ENCODE assay signal across 8 cellular contexts in genomic region chr10:102712843-102713242, GRCh38. TPM values are rescaled to one million over a fixed set of nuclear protein-coding genes. Genes with fewer than 3 reads are reported as not detected.
A peak's percentile ranks its signal among the peaks of the same experiment; 100 is the strongest.
DNase-seq lines count a peak whose midpoint lies in the region; ATAC-seq, FAIRE-seq and TF ChIP-seq lines count a peak whose summit lies in the region.

No MANE protein-coding gene starts in this region.

- 38% methylated on average over 1 of the region's 1 CpG for WGBS in A549 (ENCODE audit: missing lambda C conversion rate)
- WGBS in mesendoderm (ENCODE audit: extremely low coverage, insufficient coverage, low lambda C conversion rate): no CpG with 5 or more reads among the region's 1 CpG

- no peak for TF ChIP-seq RAD21 in A549 (conservative IDR thresholded peaks at IDR 0.05 in 1 of 2, IDR thresholded peaks at IDR 0.05 in 1 of 2)

- TF ChIP-seq CTCF in A549 (IDR thresholded peaks at IDR 0.05) (no peak), HL-60 (IDR thresholded peaks at IDR 0.05; ENCODE audit: insufficient read depth, low read length) (no peak), astrocyte of the spinal cord (IDR thresholded peaks at IDR 0.05; ENCODE audit: low read depth, low read length) (no peak)

- POLR2A ChIA-PET in A549 (lab: Yijun Ruan, JAX): interaction anchor here (0.6 kb wide), 1 partner anchor 598 kb away, joined by 5 read pairs; no protein-coding TSS in a partner anchor

- peak overlapping the region; percentile 85 for H3K4me2 ChIP-seq in A549
- H3K4me2 ChIP-seq in mesendoderm (ENCODE audit: low read length): peak overlapping the region; percentile 28

- no peak overlapping the region for H2BK120ac ChIP-seq in mesendoderm (ENCODE audit: low read depth, low read length)

- peak overlapping the region; percentile 86 for H3K9ac ChIP-seq in mesendoderm (ENCODE audit: low read length)

- H3K9me3 ChIP-seq in A549: no peaks in the 10 kb centered on the region

- H3K4me3 ChIP-seq in A549 (peak overlapping the region; percentile 95), HL-60 (replicated peaks; ENCODE audit: insufficient read depth, low read length) (peak overlapping the region; percentile 100), astrocyte of the spinal cord (ENCODE audit: low read depth, low read length) (peak overlapping the region; percentile 94), mesendoderm (ENCODE audit: low read length) (no peak overlapping the region)

- peaks cover 11% of the 10 kb centered on the region for H3K79me2 ChIP-seq in mesendoderm (ENCODE audit: control insufficient read depth, insufficient read depth, low read length)

- no peak overlapping the region for H2AK5ac ChIP-seq in mesendoderm (ENCODE audit: low read length)

- no peak overlapping the region for H2BK5ac ChIP-seq in mesendoderm (ENCODE audit: low read length)

- H2BK15ac ChIP-seq in mesendoderm (replicated peaks; ENCODE audit: low read depth): no peak overlapping the region

- peaks cover 14% of the 10 kb centered on the region for H3K79me1 ChIP-seq in mesendoderm (ENCODE audit: low read length)

- in situ Hi-C loops in astrocyte of the spinal cord (cut with HindIII; ENCODE audit: low sequenced_read_pairs): no loop called here

- H4K8ac ChIP-seq in mesendoderm (ENCODE audit: low read depth, low read length): no peak overlapping the region

- FAIRE-seq in A549 (lab: Jason Lieb, UNC): no peak

- H3K23ac ChIP-seq in mesendoderm (ENCODE audit: low read length): no peak overlapping the region

- no peak overlapping the region for H3K18ac ChIP-seq in mesendoderm (ENCODE audit: low read length)

- H3K56ac ChIP-seq in mesendoderm (ENCODE audit: low read length): no peak overlapping the region

- CTCF ChIA-PET in A549 (lab: Yijun Ruan, JAX): interaction anchor here (1.0 to 3.8 kb wide), 13 partner anchors 8 to 290 kb away, joined by 3 to 15 read pairs (median 6); partner anchors contain the start of gene TRIM8

- DNase-seq in A549 (ENCODE audit: low read depth in 1 of 2, low spot score in 1 of 2) (no peak), HL-60 (ENCODE audit: low read depth in 1 of 2, low spot score in 1 of 2) (no peak), astrocyte of the spinal cord (ENCODE audit: low read depth, low spot score) (no peak), mesendoderm (no peak), KG1 (lab: John Stamatoyannopoulos, UW) (no peak), NCI-H345 treated with DMSO at 0.1 percent for 48 hours (lab: John Stamatoyannopoulos, UW; ENCODE audit: unreplicated experiment) (no peak), NCI-H2081 treated with DMSO at 0.1 percent for 48 hours (lab: John Stamatoyannopoulos, UW) (no peak)

- no peaks in the 10 kb centered on the region for H3K36me3 ChIP-seq in mesendoderm (ENCODE audit: control insufficient read depth, insufficient read depth, low read length)

- TF ChIP-seq EP300 in A549 (IDR thresholded peaks at IDR 0.05): no peak

- H3K4me1 ChIP-seq in A549: peaks cover 29% of the 10 kb centered on the region
- H3K4me1 ChIP-seq in mesendoderm (ENCODE audit: control insufficient read depth, low read depth, low read length): peaks cover 14% of the 10 kb centered on the region

- H4K5ac ChIP-seq in mesendoderm (ENCODE audit: low read length): no peak overlapping the region

- H3K27ac ChIP-seq in A549 (peak overlapping the region in 1 of 2 experiments; percentile 94; a peak in 3 of 6 replicates), HL-60 (replicated peaks) (peak overlapping the region; percentile 72), mesendoderm (ENCODE audit: low read depth, low read length) (no peak overlapping the region)

- no peaks in the 10 kb centered on the region for H3K27me3 ChIP-seq in HL-60 (ENCODE audit: insufficient read depth, poor library complexity, severe bottlenecking)
- H3K27me3 ChIP-seq in mesendoderm (ENCODE audit: insufficient read depth, low read length, poor library complexity): no peaks in the 10 kb centered on the region

- no peak for TF ChIP-seq POLR2A in A549 (IDR thresholded peaks at IDR 0.05; ENCODE audit: low read length)

- ATAC-seq in A549: no peak
- ATAC-seq in GM18868 (IDR thresholded peaks at IDR 0.05; ENCODE audit: unreplicated experiment): no peak

- H3K4ac ChIP-seq in mesendoderm (ENCODE audit: low read depth, low read length): no peak overlapping the region

TF ChIP-seq in A549, 52 proteins besides CTCF, POLR2A, EP300 and RAD21:
- TF ChIP-seq HEYL (CRISPR knock-in tag; IDR thresholded peaks at IDR 0.05): no peak
- no peak for TF ChIP-seq CBX8 (IDR thresholded peaks at IDR 0.05)
- no peak for TF ChIP-seq CEBPB (IDR thresholded peaks at IDR 0.05)
- TF ChIP-seq BHLHE40 (IDR thresholded peaks at IDR 0.05; ENCODE audit: low read depth, low read length): no peak
- no peak for TF ChIP-seq MAZ (IDR thresholded peaks at IDR 0.05; ENCODE audit: borderline replicate concordance, low read depth, low read length)
- no peak for TF ChIP-seq FOSL2 (IDR thresholded peaks at IDR 0.05)
- no peak for TF ChIP-seq FOSL2 (CRISPR knock-in tag; IDR thresholded peaks at IDR 0.05)
- no peak for TF ChIP-seq SMC3 (IDR thresholded peaks at IDR 0.05)
- no peak for TF ChIP-seq HOXB5 (CRISPR knock-in tag; IDR thresholded peaks at IDR 0.05)
- no peak for TF ChIP-seq SREBF2 (IDR thresholded peaks at IDR 0.05)
- TF ChIP-seq GATA3 (IDR thresholded peaks at IDR 0.05; ENCODE audit: borderline replicate concordance): no peak
- TF ChIP-seq RCOR1 (IDR thresholded peaks at IDR 0.05; ENCODE audit: low read depth, low read length): no peak
- no peak for TF ChIP-seq FOXS1 (CRISPR knock-in tag; IDR thresholded peaks at IDR 0.05)
- TF ChIP-seq NR3C1 (IDR thresholded peaks at IDR 0.05): no peak
- no peak for TF ChIP-seq HOXB13 (CRISPR knock-in tag; IDR thresholded peaks at IDR 0.05; ENCODE audit: low read depth)
- no peak for TF ChIP-seq REST (IDR thresholded peaks at IDR 0.05)
- no peak for TF ChIP-seq ZSCAN20 (CRISPR knock-in tag; IDR thresholded peaks at IDR 0.05)
- no peak for TF ChIP-seq RFX5 (IDR thresholded peaks at IDR 0.05)
- no peak for TF ChIP-seq TFCP2L1 (CRISPR knock-in tag; IDR thresholded peaks at IDR 0.05)
TF ChIP-seq in A549: peak in this region for 0.

RNA-seq across cellular contexts. Expression of gene ARL3, which starts 1.4 kb away (rescaled TPM):
- polyA plus RNA-seq in A549 (2011; rRNA removed) (18.2 and 20.2 TPM in 2 replicates), A549 (2017; fragmentation: RNase III; extraction: RNeasy Plus Mini Kit Qiagen cat#74134 plus additional on column Dnase treatment) (20.7 to 22.7 TPM (median 21.3 TPM) in 3 replicates)
- polyA plus RNA-seq in A549 (2012; cell fraction: cytosol; rRNA removed): 9.1 and 9.9 TPM in 2 replicates
- polyA plus RNA-seq in A549 (2012; cell fraction: nucleus; rRNA removed): 2.0 and 3.5 TPM in 2 replicates
- polyA minus RNA-seq in A549 (2011; rRNA and poly(A)+ RNA removed): 5.0 and 5.8 TPM in 2 replicates
- polyA plus RNA-seq in mesendoderm (2013, experiment 1 of 2): 13.1 TPM
- polyA plus RNA-seq in mesendoderm (2013, experiment 2 of 2): 13.3 TPM

RNA-seq across cellular contexts. Expression of gene SFXN2, which starts 1.6 kb away (rescaled TPM):
- 4.7 and 5.6 TPM in 2 replicates for polyA plus RNA-seq in A549 (2011; rRNA removed)
- polyA plus RNA-seq in A549 (2012; cell fraction: cytosol; rRNA removed): 5.9 TPM in 2 replicates
- polyA plus RNA-seq in A549 (2012; cell fraction: nucleus; rRNA removed): 13.7 and 15.5 TPM in 2 replicates
- polyA plus RNA-seq in A549 (2017; fragmentation: RNase III; extraction: RNeasy Plus Mini Kit Qiagen cat#74134 plus additional on column Dnase treatment): 7.4 to 8.5 TPM (median 7.9 TPM) in 3 replicates
- 15.0 and 15.8 TPM in 2 replicates for polyA minus RNA-seq in A549 (2011; rRNA and poly(A)+ RNA removed)
- polyA plus RNA-seq in mesendoderm (2013, experiment 1 of 2): 14.8 TPM
- polyA plus RNA-seq in mesendoderm (2013, experiment 2 of 2): 14.2 TPM

RNA-seq across cellular contexts. Expression of gene WBP1L, which starts 30.9 kb away (rescaled TPM):
- polyA plus RNA-seq in A549 (2011; rRNA removed) (23.5 and 25.1 TPM in 2 replicates), A549 (2017; fragmentation: RNase III; extraction: RNeasy Plus Mini Kit Qiagen cat#74134 plus additional on column Dnase treatment) (17.4 to 20.7 TPM (median 19.8 TPM) in 3 replicates)
- polyA plus RNA-seq in A549 (2012; cell fraction: cytosol; rRNA removed): 14.2 and 20.7 TPM in 2 replicates
- polyA plus RNA-seq in A549 (2012; cell fraction: nucleus; rRNA removed): 10.9 and 11.9 TPM in 2 replicates
- 44.6 and 50.3 TPM in 2 replicates for polyA minus RNA-seq in A549 (2011; rRNA and poly(A)+ RNA removed)
- 20.1 TPM for polyA plus RNA-seq in mesendoderm (2013, experiment 1 of 2)
- polyA plus RNA-seq in mesendoderm (2013, experiment 2 of 2): 20.5 TPM
